1 cellular context compared by ENCODE assay signal in genomic region chr3:134817297-134817696, GRCh38.
TF ChIP-seq lines count a peak whose summit lies in the region.

No MANE protein-coding gene starts in this region.

TF ChIP-seq in SK-N-SH, 30 proteins besides CTCF, POLR2A, EP300 and RAD21 (continued from another document):
- TF ChIP-seq PBX3 (IDR thresholded peaks at IDR 0.05) (no peak), CHD2 (IDR thresholded peaks at IDR 0.05; ENCODE audit: low read length, partially characterized antibody) (no peak), EZH2phosphoT487 (IDR thresholded peaks at IDR 0.05; ENCODE audit: borderline replicate concordance, low read depth) (no peak), NRF1 (IDR thresholded peaks at IDR 0.05; ENCODE audit: low read depth, low read length) (no peak), GATA2 (CRISPR knock-in tag; IDR thresholded peaks at IDR 0.05) (no peak), ZBTB33 (IDR thresholded peaks at IDR 0.05; ENCODE audit: borderline replicate concordance, low read depth) (no peak), RCOR1 (IDR thresholded peaks at IDR 0.05; ENCODE audit: low read length) (no peak)
